In the genomic region with DNA sequence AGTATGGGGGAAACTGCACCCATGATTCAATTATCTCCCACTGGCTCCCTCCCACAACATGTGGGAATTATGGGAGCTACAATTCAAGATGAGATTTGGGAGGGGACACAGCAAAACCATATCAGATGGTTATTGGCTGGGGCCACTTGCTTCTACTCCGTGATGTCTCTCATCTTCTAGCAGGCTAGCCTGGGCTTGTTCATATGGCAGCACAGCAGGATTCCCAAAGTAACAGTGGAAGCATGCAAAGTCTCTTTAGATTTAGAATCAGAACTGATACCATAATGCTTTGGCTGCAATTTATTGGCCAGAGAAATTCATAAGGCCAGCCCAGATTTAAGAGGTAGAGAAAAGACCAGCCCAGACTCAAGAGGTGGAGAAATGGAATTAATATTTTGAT, we compare ENCODE assay signal across 1 cellular context.
TF ChIP-seq lines count a peak whose summit lies in the region.

No MANE protein-coding gene starts in this region.

TF ChIP-seq in GM23338, 12 proteins besides CTCF, POLR2A, EP300 and RAD21 (continued from another document):
- no peak for TF ChIP-seq ZNF462 (CRISPR knock-in tag; IDR thresholded peaks at IDR 0.05)
- no peak for TF ChIP-seq NANOG (IDR thresholded peaks at IDR 0.05; ENCODE audit: borderline replicate concordance)
- no peak for TF ChIP-seq POLR2AphosphoS5 (IDR thresholded peaks at IDR 0.05; ENCODE audit: low read depth)
